ENCODE assay signal across 30 cellular contexts in the genomic region with DNA sequence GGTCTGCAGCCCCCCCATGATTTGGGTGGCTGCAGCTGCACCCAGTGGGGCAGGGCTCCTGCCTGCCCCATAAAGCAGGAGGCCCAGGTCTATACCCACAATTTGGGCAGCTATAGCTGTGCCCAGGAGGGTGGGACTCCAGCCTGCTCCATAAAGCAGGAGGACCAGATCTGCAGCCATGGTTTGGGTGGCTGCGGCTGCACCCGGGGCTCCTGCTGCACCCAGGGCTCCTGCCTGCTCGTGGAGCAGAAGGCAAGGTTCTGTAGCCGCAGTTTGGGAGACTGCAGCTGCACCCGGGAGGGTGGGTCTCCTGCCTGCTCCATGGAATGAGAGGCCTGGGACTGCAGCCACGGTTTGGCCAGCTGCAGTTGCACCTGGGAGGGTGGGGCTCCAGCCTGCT.
"Had no signal": no experiment of that assay in that cellular context is flagged by ENCODE, and none has a peak within 500 bp of the region (broad histone marks: within the 10 kb centered on the region; RNA-seq: fewer than 3 reads in every experiment).

No MANE protein-coding gene starts in this region.

- H3K4me3 ChIP-seq: ovary, psoas muscle, right lobe of liver, sigmoid colon, stomach, thoracic aorta, thyroid gland, tibial nerve, upper lobe of left lung, vagina had no signal

- H3K27me3 Mint-ChIP-seq: naive thymus-derived CD8-positive, alpha-beta T cell; natural killer cell treated with Interleukin-12 subunit alpha and Interleukin-12 subunit beta and Interleukin-15 and Interleukin-18, amount 100 ng/mL, for 72 hours; progenitor cell of endocrine pancreas; stimulated activated naive B cell treated with anti-CD40 and anti-IgM and Interleukin-4, amounts not matched to agents 10 μg/mL and 1 μg/mL and 100 μg/mL, for 72 hours; stimulated activated naive CD8-positive, alpha-beta T cell treated with anti-CD3 and anti-CD28 coated beads, Interleukin-15, Interleukin-2, amounts not matched to agents 100 ng/mL and 50 ng/mL, for 24 hours had no signal

- H3K36me3 ChIP-seq: neutrophil, ovary, right lobe of liver, thoracic aorta, thyroid gland, vagina had no signal

- DNase-seq: naive thymus-derived CD8-positive, alpha-beta T cell; nephron progenitor cell; nucleus accumbens; ovary; psoas muscle; right lobe of liver; sigmoid colon; small intestine; stimulated activated CD4-positive, alpha-beta T cell treated with anti-CD3 and anti-CD28 coated beads, Interleukin-15, amount 100 ng/mL, for 24 hours; stimulated activated CD4-positive, alpha-beta T cell treated with anti-CD3 and anti-CD28 coated beads, Interleukin-2, amount 100 ng/mL, for 24 hours; stimulated activated CD4-positive, alpha-beta T cell treated with anti-CD3 and anti-CD28 coated beads, Interleukin-2, amount 100 ng/mL, for 48 hours; stimulated activated CD4-positive, alpha-beta T cell treated with anti-CD3 and anti-CD28 coated beads, Interleukin-4, amount 100 ng/mL, for 24 hours; stimulated activated naive B cell treated with anti-CD40 and anti-IgM and Interleukin-4, amounts not matched to agents 10 μg/mL and 1 μg/mL and 100 μg/mL, for 72 hours; stimulated activated naive CD4-positive, alpha-beta T cell treated with Interleukin-2 at 50 U/mL for 16 hours; stomach; thyroid gland; trophoblast cell had no signal

- H3K9me3 ChIP-seq: neutrophil, ovary, psoas muscle, right lobe of liver, sigmoid colon, stomach, thoracic aorta, thyroid gland, tibial nerve, upper lobe of left lung, vagina had no signal

- H3K4me1 ChIP-seq: parathyroid adenoma, psoas muscle, right lobe of liver, thyroid gland, tibial nerve, upper lobe of left lung, vagina had no signal

- H3K9ac ChIP-seq: parathyroid adenoma had no signal

- H3K27me3 ChIP-seq: neutrophil, ovary, right lobe of liver, sigmoid colon, stomach, thyroid gland, tibial nerve, vagina had no signal

- H3K9me3 Mint-ChIP-seq: naive thymus-derived CD8-positive, alpha-beta T cell; natural killer cell treated with Interleukin-12 subunit alpha and Interleukin-12 subunit beta and Interleukin-15 and Interleukin-18, amount 100 ng/mL, for 72 hours; neural crest cell; stimulated activated effector memory CD8-positive, alpha-beta T cell treated with anti-CD3 and anti-CD28 coated beads, Interleukin-12 subunit alpha, Interleukin-12 subunit beta, amount 100 ng/mL, for 72 hours; stimulated activated naive CD8-positive, alpha-beta T cell treated with anti-CD3 and anti-CD28 coated beads, Interleukin-15, Interleukin-2, amounts not matched to agents 100 ng/mL and 50 ng/mL, for 24 hours had no signal

- H3K4me1 Mint-ChIP-seq: nephron progenitor cell, neural crest cell had no signal

- FAIRE-seq: small intestine, urothelium cell line had no signal

- H3K4me3 Mint-ChIP-seq: naive thymus-derived CD8-positive, alpha-beta T cell; natural killer cell treated with Interleukin-12 subunit alpha and Interleukin-12 subunit beta and Interleukin-15 and Interleukin-18, amount 100 ng/mL, for 72 hours; nephron progenitor cell; neural crest cell; stimulated activated effector memory CD8-positive, alpha-beta T cell treated with anti-CD3 and anti-CD28 coated beads, Interleukin-12 subunit alpha, Interleukin-12 subunit beta, amount 100 ng/mL, for 72 hours; stimulated activated naive B cell treated with anti-CD40 and anti-IgM and Interleukin-4, amounts not matched to agents 10 μg/mL and 1 μg/mL and 100 μg/mL, for 72 hours; stimulated activated naive CD8-positive, alpha-beta T cell treated with anti-CD3 and anti-CD28 coated beads, Interleukin-15, Interleukin-2, amounts not matched to agents 100 ng/mL and 50 ng/mL, for 24 hours had no signal

- H3K27ac ChIP-seq: neutrophil, ovary, parathyroid adenoma, psoas muscle, right lobe of liver, sigmoid colon, stomach, thoracic aorta, thyroid gland, tibial nerve, upper lobe of left lung, vagina had no signal

- ATAC-seq: naive thymus-derived CD8-positive, alpha-beta T cell; psoas muscle; right cardiac atrium; stimulated activated effector memory CD8-positive, alpha-beta T cell treated with anti-CD3 and anti-CD28 coated beads, Interleukin-12 subunit alpha, Interleukin-12 subunit beta, amount 100 ng/mL, for 72 hours; stimulated activated naive B cell treated with anti-CD40 and anti-IgM and Interleukin-4, amounts not matched to agents 10 μg/mL and 1 μg/mL and 100 μg/mL, for 72 hours had no signal

- H3K27ac Mint-ChIP-seq: naive thymus-derived CD8-positive, alpha-beta T cell; natural killer cell treated with Interleukin-12 subunit alpha and Interleukin-12 subunit beta and Interleukin-15 and Interleukin-18, amount 100 ng/mL, for 72 hours; nephron progenitor cell; progenitor cell of endocrine pancreas; stimulated activated effector memory CD8-positive, alpha-beta T cell treated with anti-CD3 and anti-CD28 coated beads, Interleukin-12 subunit alpha, Interleukin-12 subunit beta, amount 100 ng/mL, for 72 hours; stimulated activated naive B cell treated with anti-CD40 and anti-IgM and Interleukin-4, amounts not matched to agents 10 μg/mL and 1 μg/mL and 100 μg/mL, for 72 hours; stimulated activated naive CD8-positive, alpha-beta T cell treated with anti-CD3 and anti-CD28 coated beads, Interleukin-15, Interleukin-2, amounts not matched to agents 100 ng/mL and 50 ng/mL, for 24 hours had no signal
